1 cellular context compared by ENCODE assay signal in the genomic region with DNA sequence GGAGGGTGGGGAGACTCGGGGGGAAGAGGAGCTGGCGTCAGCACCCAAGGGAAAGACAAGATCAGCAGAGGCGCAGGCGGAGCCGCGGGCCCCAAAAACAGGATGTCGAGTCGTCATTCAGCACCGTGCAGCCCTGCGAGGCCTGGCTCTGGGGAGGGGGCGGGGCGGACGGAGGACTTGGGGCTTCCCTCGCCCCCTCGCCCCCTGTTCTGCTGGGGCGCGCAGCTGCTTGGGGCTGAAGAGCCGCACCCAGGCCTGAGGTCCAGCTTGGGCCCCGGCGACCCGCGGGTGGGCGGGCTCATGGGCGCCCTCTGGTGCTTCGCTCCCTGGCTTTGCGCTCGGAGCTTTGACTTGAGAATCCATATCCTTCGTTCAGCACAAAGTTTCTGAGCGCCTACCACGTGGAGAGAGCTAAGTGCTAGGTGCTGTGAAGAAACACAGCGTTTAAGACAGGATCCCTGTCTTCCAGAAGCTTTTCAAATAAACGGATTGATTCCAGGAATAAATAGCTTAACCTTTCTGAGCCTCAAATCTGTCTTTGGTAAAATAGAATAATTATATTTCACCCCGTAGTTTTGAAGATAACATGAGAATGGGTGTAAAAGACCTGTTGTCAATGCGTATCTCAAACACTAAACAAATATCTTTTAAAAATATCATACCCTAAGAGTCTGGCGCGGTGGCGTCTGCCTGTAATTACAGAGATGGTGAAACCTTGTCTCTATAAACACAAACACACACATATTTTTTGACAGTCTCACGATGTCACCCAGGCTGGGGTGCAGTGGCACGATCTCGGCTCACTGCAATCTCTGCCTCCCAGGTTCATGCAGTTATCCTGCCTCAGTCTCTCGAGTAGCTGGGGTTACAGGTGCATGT.
TF ChIP-seq lines count a peak whose summit lies in the region.

No MANE protein-coding gene starts in this region.

TF ChIP-seq in HepG2, 621 proteins besides CTCF, POLR2A, EP300 and RAD21 (continued from another document and continues in another):
- TF ChIP-seq ZNF407 (CRISPR knock-in tag; IDR thresholded peaks at IDR 0.05; ENCODE audit: not compliant biosample characterization): no peak
- TF ChIP-seq ZSCAN21 (CRISPR knock-in tag; IDR thresholded peaks at IDR 0.05; ENCODE audit: borderline replicate concordance): peak; percentile 23; the same call in 1 of the 2 replicates
- TF ChIP-seq USF2 (IDR thresholded peaks at IDR 0.05; ENCODE audit: low read depth, low read length): no peak
- TF ChIP-seq USF2 (CRISPR knock-in tag; IDR thresholded peaks at IDR 0.05; ENCODE audit: borderline replicate concordance): no peak
- TF ChIP-seq ZSCAN29 (CRISPR knock-in tag; conservative IDR thresholded peaks at IDR 0.05): no peak
- TF ChIP-seq TGIF2 (CRISPR knock-in tag; IDR thresholded peaks at IDR 0.05): peak; percentile 43; the same call in 1 of the 2 replicates
- no peak; the same call in 1 of the 2 replicates for TF ChIP-seq MTA1 (CRISPR knock-in tag; IDR thresholded peaks at IDR 0.05; ENCODE audit: borderline replicate concordance)
- no peak; the same call in 1 of the 2 replicates for TF ChIP-seq STAT6 (CRISPR knock-in tag; IDR thresholded peaks at IDR 0.05; ENCODE audit: borderline replicate concordance)
- no peak for TF ChIP-seq RELA (CRISPR knock-in tag; IDR thresholded peaks at IDR 0.05)
- no peak for TF ChIP-seq CENPBD1 (CRISPR knock-in tag; IDR thresholded peaks at IDR 0.05; ENCODE audit: borderline replicate concordance, low read depth)
- TF ChIP-seq ZNF574 (CRISPR knock-in tag; IDR thresholded peaks at IDR 0.05): peak; percentile 63; the same call in 1 of the 2 replicates
- TF ChIP-seq DNMT1 (CRISPR knock-in tag; IDR thresholded peaks at IDR 0.05): no peak
- TF ChIP-seq NR1H2 (CRISPR knock-in tag; IDR thresholded peaks at IDR 0.05; ENCODE audit: borderline replicate concordance, low read depth): no peak
- 0 out of 2 replicates have a peak, but pooled peaks have one; percentile 36 for TF ChIP-seq ZBTB3 (CRISPR knock-in tag; IDR thresholded peaks at IDR 0.05; ENCODE audit: borderline replicate concordance, low read depth)
- TF ChIP-seq AHR (CRISPR knock-in tag; IDR thresholded peaks at IDR 0.05): 0 out of 2 replicates have a peak, but pooled peaks have one; percentile 31
- TF ChIP-seq ZNF557 (CRISPR knock-in tag; IDR thresholded peaks at IDR 0.05): 0 out of 2 replicates have a peak, but pooled peaks have one; percentile 71
- no peak for TF ChIP-seq MYNN (CRISPR knock-in tag; IDR thresholded peaks at IDR 0.05; ENCODE audit: low read depth)
- no peak for TF ChIP-seq PITX1 (CRISPR knock-in tag; IDR thresholded peaks at IDR 0.05)
- TF ChIP-seq, protein P1, sequence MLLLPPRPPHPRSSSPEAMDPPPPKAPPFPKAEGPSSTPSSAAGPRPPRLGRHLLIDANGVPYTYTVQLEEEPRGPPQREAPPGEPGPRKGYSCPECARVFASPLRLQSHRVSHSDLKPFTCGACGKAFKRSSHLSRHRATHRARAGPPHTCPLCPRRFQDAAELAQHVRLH (CRISPR knock-in tag; IDR thresholded peaks at IDR 0.05; ENCODE audit: borderline replicate concordance, low read depth): peak; percentile 75; the same call in 1 of the 2 replicates
- no peak for TF ChIP-seq ZC3H13 (CRISPR knock-in tag; IDR thresholded peaks at IDR 0.05)
- no peak for TF ChIP-seq ZSCAN22 (CRISPR knock-in tag; IDR thresholded peaks at IDR 0.05)
- TF ChIP-seq ZNF644 (CRISPR knock-in tag; IDR thresholded peaks at IDR 0.05; ENCODE audit: low read depth): 0 out of 2 replicates have a peak, but pooled peaks have one; percentile 21
- TF ChIP-seq ELF3 (CRISPR knock-in tag; IDR thresholded peaks at IDR 0.05): 0 out of 2 replicates have a peak, but pooled peaks have one; percentile 29
- 0 out of 2 replicates have a peak, but pooled peaks have one; percentile 22 for TF ChIP-seq BORCS8-MEF2B (CRISPR knock-in tag; IDR thresholded peaks at IDR 0.05)
- peak; percentile 40 for TF ChIP-seq RBM39 (IDR thresholded peaks at IDR 0.05; ENCODE audit: low read depth, low read length, poor library complexity, severe bottlenecking)
- TF ChIP-seq SP1 (IDR thresholded peaks at IDR 0.05): no peak
- TF ChIP-seq SP1 (CRISPR knock-in tag; IDR thresholded peaks at IDR 0.05): peak; percentile 43; the same call in 1 of the 2 replicates
- no peak for TF ChIP-seq KDM6A (CRISPR knock-in tag; IDR thresholded peaks at IDR 0.05; ENCODE audit: low read depth)
- TF ChIP-seq GZF1 (CRISPR knock-in tag; IDR thresholded peaks at IDR 0.05): no peak
- TF ChIP-seq U2AF2 (IDR thresholded peaks at IDR 0.05; ENCODE audit: low read depth, low read length): no peak
- TF ChIP-seq MAFF (IDR thresholded peaks at IDR 0.05; ENCODE audit: low read depth, low read length): no peak
- TF ChIP-seq PLRG1 (conservative IDR thresholded peaks at IDR 0.05): no peak
- TF ChIP-seq TFAP4 (IDR thresholded peaks at IDR 0.05; ENCODE audit: borderline replicate concordance, low read depth): peak; percentile 34; the same call in 1 of the 2 replicates
- TF ChIP-seq PHB2 (IDR thresholded peaks at IDR 0.05; ENCODE audit: partially characterized antibody): no peak
- no peak for TF ChIP-seq ZNF879 (CRISPR knock-in tag; IDR thresholded peaks at IDR 0.05)
